9 cellular contexts compared by ENCODE assay signal in genomic region chr20:50980071-50980681, GRCh38. TPM values are rescaled to one million over a fixed set of nuclear protein-coding genes. Genes with fewer than 3 reads are reported as not detected.
A peak's percentile ranks its signal among the peaks of the same experiment; 100 is the strongest.
DNase-seq lines count a peak whose midpoint lies in the region; ATAC-seq and TF ChIP-seq lines count a peak whose summit lies in the region.
"Had no signal": no experiment of that assay in that cellular context is flagged by ENCODE, and none has a peak within 500 bp of the region (broad histone marks: within the 10 kb centered on the region; RNA-seq: fewer than 3 reads in every experiment).

No MANE protein-coding gene starts in this region.

- CTCF ChIA-PET in A673 (lab: Charles Lee), result no interaction called here

- H3K36me3 ChIP-seq in A673 (ENCODE audit: insufficient read depth, low read length, poor library complexity, severe bottlenecking), result no peaks in the 10 kb centered on the region

- no peaks in the 10 kb centered on the region for H3K9me3 ChIP-seq in A673 (ENCODE audit: low read depth, low read length, poor library complexity, severe bottlenecking)

- no peak overlapping the region for H3K4me3 ChIP-seq in A673 (ENCODE audit: low read depth, low read length, poor library complexity, severe bottlenecking)
- H3K4me3 ChIP-seq in HFF-Myc (replicated peaks; ENCODE audit: low read depth, low read length), result no peak overlapping the region

- peak; percentile 80 to 86 for ATAC-seq in activated T-cell treated with anti-CD3 and anti-CD28 coated beads, Interleukin-2, amount 50 U/mL, for 4 hours
- no peak for ATAC-seq in GM19452 (IDR thresholded peaks at IDR 0.05; ENCODE audit: unreplicated experiment)
- no peak for ATAC-seq in HG03108 (IDR thresholded peaks at IDR 0.05; ENCODE audit: unreplicated experiment)

- H3K9me3 Mint-ChIP-seq in activated T-cell treated with anti-CD3 and anti-CD28 coated beads, Interleukin-2, amount 50 U/mL, for 4 hours, result no peaks in the 10 kb centered on the region

- no peaks in the 10 kb centered on the region for H3K4me1 ChIP-seq in A673 (ENCODE audit: insufficient read depth, low read length, poor library complexity, severe bottlenecking)

- H3K4me3 Mint-ChIP-seq in activated T-cell treated with anti-CD3 and anti-CD28 coated beads, Interleukin-2, amount 50 U/mL, for 4 hours, result no peak overlapping the region

- H3K36me3 Mint-ChIP-seq in activated T-cell treated with anti-CD3 and anti-CD28 coated beads, Interleukin-2, amount 50 U/mL, for 4 hours (ENCODE audit: insufficient read depth), result no peaks in the 10 kb centered on the region

- no peaks in the 10 kb centered on the region for H3K27me3 ChIP-seq in A673 (replicated peaks; ENCODE audit: insufficient read depth, low read depth, low read length, poor library complexity)

- intact Hi-C loops in A673 (cut with micrococcal nuclease; ENCODE audit: unreplicated experiment), result loop anchor here (10.0 kb wide), 1 partner anchor 615 kb away; no protein-coding TSS in a partner anchor

- BruUV-seq in A673 (replicated peaks; lab: Mats Ljungman, UMichigan), result no TSS peak

- peaks cover 37% of the 10 kb centered on the region for H3K27me3 Mint-ChIP-seq in activated T-cell treated with anti-CD3 and anti-CD28 coated beads, Interleukin-2, amount 50 U/mL, for 4 hours (ENCODE audit: low read depth)

- no peak overlapping the region for H3K27ac ChIP-seq in A673 (ENCODE audit: low read depth, low read length, poor library complexity, severe bottlenecking)

- peaks cover 16% of the 10 kb centered on the region for H3K4me1 Mint-ChIP-seq in activated T-cell treated with anti-CD3 and anti-CD28 coated beads, Interleukin-2, amount 50 U/mL, for 4 hours (ENCODE audit: low read depth)

- TF ChIP-seq CTCF in A673 (conservative IDR thresholded peaks at IDR 0.05; ENCODE audit: low read depth, low read length) (no peak), HFF-Myc (IDR thresholded peaks at IDR 0.05; ENCODE audit: low read depth, low read length, missing control alignments) (no peak)

- POLR2A ChIA-PET in A673 (lab: Charles Lee; ENCODE audit: low non-redundant PET), result no interaction called here

- peak; percentile 39 for DNase-seq in A673 (ENCODE audit: low spot score)
- peak; percentile 87 for DNase-seq in HFF-Myc (ENCODE audit: extremely low read depth, low read depth)
- no peak for DNase-seq in activated T-cell treated with anti-CD3 and anti-CD28 coated beads, Interleukin-2, amount 50 U/mL, for 4 hours
- DNase-seq in islet precursor cell, result peak; percentile 80
- DNase-seq in middle frontal gyrus (ENCODE audit: extremely low spot score, low spot score), result no peak
- no peak for DNase-seq in NCI-H1436 (lab: John Stamatoyannopoulos, UW)
- DNase-seq: KBM-7 had no signal

RNA-seq across cellular contexts. Expression of gene MOCS3, which starts 21.6 kb away (rescaled TPM):
- 5.3 and 5.9 TPM in 2 replicates for total RNA-seq in A673 (2021)
- 10 to 100 TPM in 2 of 3 donors, 1 to 10 TPM in 1; 8.7 to 10.3 (median 10.3) TPM for total RNA-seq in activated T-cell treated with anti-CD3 and anti-CD28 coated beads, Interleukin-2, amount 50 U/mL, for 4 hours

RNA-seq across cellular contexts. Expression of gene DPM1, which starts 21.8 kb away (rescaled TPM):
- 62.5 and 65.5 TPM in 2 replicates for total RNA-seq in A673 (2021)
- total RNA-seq in activated T-cell treated with anti-CD3 and anti-CD28 coated beads, Interleukin-2, amount 50 U/mL, for 4 hours, result 10 to 100 TPM; 66.4 to 73.4 (median 70.9) TPM

RNA-seq across cellular contexts. Expression of gene KCNG1, which starts 42.7 kb away (rescaled TPM):
- 19.6 and 22.7 TPM in 2 replicates for total RNA-seq in A673 (2021)
- 10 to 100 TPM in 1 of 3 donors, 1 to 10 TPM in 2; 6.7 to 10.2 (median 7.0) TPM for total RNA-seq in activated T-cell treated with anti-CD3 and anti-CD28 coated beads, Interleukin-2, amount 50 U/mL, for 4 hours

RNA-seq across cellular contexts. Expression of gene ADNP, which starts 48.9 kb away (rescaled TPM):
- 104 and 108 TPM in 2 replicates for total RNA-seq in A673 (2021)
- 10 to 100 TPM; 55.0 to 59.6 (median 55.2) TPM for total RNA-seq in activated T-cell treated with anti-CD3 and anti-CD28 coated beads, Interleukin-2, amount 50 U/mL, for 4 hours

Comparison
In these comparisons a context has a peak if more than half of its experiments do, and no peak if none do; other contexts are left out.
1. DNase-seq: peak in A673 (single experiment), HFF-Myc (single experiment) and islet precursor cell (single experiment); none in activated T-cell treated with anti-CD3 and anti-CD28 coated beads, Interleukin-2, amount 50 U/mL, for 4 hours (single experiment), middle frontal gyrus (single experiment) and NCI-H1436 (single experiment).
2. ATAC-seq: peak in activated T-cell treated with anti-CD3 and anti-CD28 coated beads, Interleukin-2, amount 50 U/mL, for 4 hours (2 of 2); none in GM19452 (single experiment) and HG03108 (single experiment).